13 cellular contexts compared by ENCODE assay signal in the genomic region with DNA sequence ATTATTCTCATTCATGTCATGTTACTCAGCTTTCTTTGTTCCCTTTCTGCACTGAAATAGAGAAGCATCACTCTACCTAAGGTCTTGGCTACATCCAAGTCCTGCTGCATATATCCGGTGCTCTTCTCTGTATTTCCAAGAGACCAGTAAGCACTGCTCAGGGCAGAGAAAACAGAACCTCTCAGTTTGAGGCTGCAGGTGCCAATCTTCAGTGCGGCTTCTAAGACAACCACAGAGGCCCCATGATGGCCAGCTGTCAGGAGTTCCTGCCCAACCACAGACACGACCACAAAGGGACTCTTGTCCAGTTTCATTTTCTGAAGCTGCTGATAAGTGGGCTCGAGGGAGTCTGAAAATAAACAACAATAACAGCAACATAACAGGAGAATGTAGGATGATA.
DNase-seq lines count a peak whose midpoint lies in the region; ATAC-seq and TF ChIP-seq lines count a peak whose summit lies in the region.
"Had no signal": no experiment of that assay in that cellular context is flagged by ENCODE, and none has a peak within 500 bp of the region (broad histone marks: within the 10 kb centered on the region; RNA-seq: fewer than 3 reads in every experiment).

No MANE protein-coding gene starts in this region.

- no peak overlapping the region for H3K4me3 ChIP-seq in sigmoid colon
- H3K4me3 ChIP-seq: smooth muscle cell had no signal

- no peaks in the 10 kb centered on the region for H3K27me3 ChIP-seq in sigmoid colon

- ATAC-seq in GM21576 (IDR thresholded peaks at IDR 0.05; ENCODE audit: unreplicated experiment) = peak; percentile 67
- ATAC-seq in left colon = no peak
- ATAC-seq: left lobe of liver had no signal

- peak; percentile 19 for DNase-seq in Daoy (ENCODE audit: low read depth)
- DNase-seq in NOMO-1 treated with dmso at 0.1 percent for 144 hours (lab: John Stamatoyannopoulos, UW; ENCODE audit: unreplicated experiment) = peak; percentile 11
- DNase-seq in left colon = peak; percentile 15 to 35
- DNase-seq in RKO (ENCODE audit: low spot score) = no peak
- DNase-seq in NCI-H2196 treated with DMSO at 0.1 percent for 48 hours (lab: John Stamatoyannopoulos, UW; ENCODE audit: unreplicated experiment) = no peak
- DNase-seq in HK-2 (ENCODE audit: unreplicated experiment) = no peak
- DNase-seq in sigmoid colon = no peak
- DNase-seq: COR-L47, NCI-H526 treated with DMSO at 0.1 percent for 48 hours had no signal

- WGBS in sigmoid colon, 2 donors = 30 to 63% methylated on average over 4 of the region's 4 CpGs

- H3K36me3 ChIP-seq in sigmoid colon = no peaks in the 10 kb centered on the region

- no peak for TF ChIP-seq POLR2A in sigmoid colon (IDR thresholded peaks at IDR 0.05)

- H3K27ac ChIP-seq in sigmoid colon = no peak overlapping the region
- H3K27ac ChIP-seq: VCaP had no signal

- intact Hi-C loops in left colon (cut with DNase I, micrococcal nuclease) = no loop called here
- intact Hi-C loops in sigmoid colon (cut with DNase I) = no loop called here

- H3K9me3 ChIP-seq in sigmoid colon = no peaks in the 10 kb centered on the region

- no peak for TF ChIP-seq CTCF in sigmoid colon (IDR thresholded peaks at IDR 0.05)

- peaks cover 0 to 9% (median 1%) of the 10 kb centered on the region in 4 donors for H3K4me1 ChIP-seq in sigmoid colon

- no peak for TF ChIP-seq EP300 in sigmoid colon (IDR thresholded peaks at IDR 0.05)

Comparison
In these comparisons a context has a peak if more than half of its experiments do, and no peak if none do; other contexts are left out.
1. DNase-seq: peak in Daoy (single experiment), NOMO-1 treated with dmso at 0.1 percent for 144 hours (single experiment) and left colon (2 of 2); none in RKO (single experiment), NCI-H2196 treated with DMSO at 0.1 percent for 48 hours (single experiment), HK-2 (single experiment) and sigmoid colon (single experiment).